In genomic region chr2:37784071-37784758, GRCh38 we compare ENCODE assay signal across 12 cellular contexts.
"Had no signal": no experiment of that assay in that cellular context is flagged by ENCODE, and none has a peak within 500 bp of the region (broad histone marks: within the 10 kb centered on the region; RNA-seq: fewer than 3 reads in every experiment).

No MANE protein-coding gene starts in this region.

- H3K4me3 ChIP-seq: ascending aorta, suprapubic skin had no signal

- H3K36me3 ChIP-seq: ascending aorta, suprapubic skin had no signal

- H3K4me1 Mint-ChIP-seq: activated CD4-positive, alpha-beta memory T cell treated with anti-CD3 and anti-CD28 coated beads, Interleukin-2, amount 10 ng/mL, durations not matched to agents 7 days and 5 days had no signal

- H3K27ac Mint-ChIP-seq: activated CD4-positive, alpha-beta memory T cell treated with anti-CD3 and anti-CD28 coated beads, Interleukin-2, amount 10 ng/mL, durations not matched to agents 7 days and 5 days; activated T-cell treated with anti-CD3 and anti-CD28 coated beads, Interleukin-2, amount 50 U/mL, for 72 hours; nephron had no signal

- H3K27me3 ChIP-seq: ascending aorta, suprapubic skin had no signal

- FAIRE-seq: endometrium, frontal cortex had no signal

- DNase-seq: activated CD4-positive, alpha-beta memory T cell treated with anti-CD3 and anti-CD28 coated beads, Interleukin-2, amount 10 ng/mL, durations not matched to agents 7 days and 5 days; activated T-cell treated with anti-CD3 and anti-CD28 coated beads, Interleukin-2, amount 50 U/mL, for 72 hours; islet precursor cell; stimulated activated CD4-positive, alpha-beta T cell treated with anti-CD3 and anti-CD28 coated beads, Interleukin-12 subunit alpha, Interleukin-12 subunit beta, amount 100 ng/mL, for 4 hours; stimulated activated naive CD8-positive, alpha-beta T cell treated with anti-CD3 and anti-CD28 coated beads, Interleukin-15, Interleukin-2, amounts not matched to agents 100 U/mL and 50 U/mL, for 24 hours; T1000 had no signal

- H3K27me3 Mint-ChIP-seq: activated CD4-positive, alpha-beta memory T cell treated with anti-CD3 and anti-CD28 coated beads, Interleukin-2, amount 10 ng/mL, durations not matched to agents 7 days and 5 days had no signal

- H3K27ac ChIP-seq: suprapubic skin, VCaP had no signal

- H3K4me3 Mint-ChIP-seq: activated CD4-positive, alpha-beta memory T cell treated with anti-CD3 and anti-CD28 coated beads, Interleukin-2, amount 10 ng/mL, durations not matched to agents 7 days and 5 days; activated T-cell treated with anti-CD3 and anti-CD28 coated beads, Interleukin-2, amount 50 U/mL, for 72 hours; nephron had no signal
